ENCODE assay signal across 26 cellular contexts in the genomic region with DNA sequence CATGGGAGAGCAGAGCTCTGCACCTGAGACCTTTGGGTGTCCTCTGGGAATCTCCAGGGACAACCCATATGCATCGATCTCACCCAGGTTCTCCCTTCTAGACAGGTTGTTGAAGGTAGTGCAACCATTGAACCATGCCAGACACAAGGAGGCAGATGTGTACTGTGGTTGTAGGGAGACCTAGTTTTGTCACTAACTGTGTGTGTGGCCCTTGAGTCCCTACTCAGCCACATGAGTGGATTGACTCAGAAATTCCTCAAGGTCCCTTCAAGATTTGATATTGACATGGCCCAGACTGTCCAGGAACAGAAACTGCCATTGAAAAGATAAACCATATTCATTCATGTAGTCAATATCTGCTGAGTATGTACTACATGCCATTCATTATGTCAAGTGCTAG.
"Had no signal": no experiment of that assay in that cellular context is flagged by ENCODE, and none has a peak within 500 bp of the region (broad histone marks: within the 10 kb centered on the region; RNA-seq: fewer than 3 reads in every experiment).

No MANE protein-coding gene starts in this region.

- H3K4me3 Mint-ChIP-seq: activated CD4-positive, alpha-beta T cell treated with anti-CD3 and anti-CD28 coated beads, Interleukin-2, amount 10 ng/mL, durations not matched to agents 24 days and 14 days; activated CD8-positive, alpha-beta T cell treated with anti-CD3 and anti-CD28 coated beads, Interleukin-2, amount 10 ng/mL, durations not matched to agents 7 days and 5 days; activated naive CD4-positive, alpha-beta T cell treated with anti-CD3 and anti-CD28 coated beads, Interleukin-2, amount 50 U/mL, for 24 hours; activated T-cell treated with anti-CD3 and anti-CD28 coated beads, Interleukin-2, amount 50 U/mL, for 24 hours; brain had no signal

- DNase-seq: activated CD4-positive, alpha-beta T cell treated with anti-CD3 and anti-CD28 coated beads, Interleukin-2, amount 10 ng/mL, durations not matched to agents 24 days and 14 days; activated CD4-positive, alpha-beta T cell treated with anti-CD3 and anti-CD28 coated beads, Interleukin-2, amount 50 U/mL, for 4 hours; activated CD8-positive, alpha-beta T cell treated with anti-CD3 and anti-CD28 coated beads, Interleukin-2, amount 10 ng/mL, durations not matched to agents 7 days and 5 days; activated gamma-delta T cell; activated naive CD4-positive, alpha-beta T cell treated with Interleukin-2 at 50 U/mL for 16 hours; activated T-cell treated with anti-CD3 and anti-CD28 coated beads, Interleukin-2, amount 50 U/mL, for 24 hours; adrenal gland; caudate nucleus; cerebellar nuclear complex; Karpas-422; NCI-H1105; NCI-H1417 treated with DMSO at 0.1 percent for 48 hours; NCI-H187 treated with DMSO at 0.1 percent for 48 hours; NCI-H2081; NCI-H2171 treated with DMSO at 0.1 percent for 48 hours; NCI-H2227 treated with DMSO at 0.1 percent for 48 hours; NCI-H446 treated with DMSO at 0.1 percent for 48 hours; NCI-H524; Right ventricle myocardium superior; SW 1271; T-helper 1 cell; T-helper 2 cell; T1000 had no signal

- H3K4me1 Mint-ChIP-seq: activated CD4-positive, alpha-beta T cell treated with anti-CD3 and anti-CD28 coated beads, Interleukin-2, amount 10 ng/mL, durations not matched to agents 24 days and 14 days; activated naive CD4-positive, alpha-beta T cell treated with anti-CD3 and anti-CD28 coated beads, Interleukin-2, amount 50 U/mL, for 24 hours had no signal

- H3K36me3 ChIP-seq: adrenal gland had no signal

- ATAC-seq: activated CD8-positive, alpha-beta T cell treated with anti-CD3 and anti-CD28 coated beads, Interleukin-2, amount 10 ng/mL, durations not matched to agents 7 days and 5 days had no signal

- H3K27ac Mint-ChIP-seq: activated CD4-positive, alpha-beta T cell treated with anti-CD3 and anti-CD28 coated beads, Interleukin-2, amount 10 ng/mL, durations not matched to agents 24 days and 14 days; activated CD8-positive, alpha-beta T cell treated with anti-CD3 and anti-CD28 coated beads, Interleukin-2, amount 10 ng/mL, durations not matched to agents 7 days and 5 days; activated naive CD4-positive, alpha-beta T cell treated with anti-CD3 and anti-CD28 coated beads, Interleukin-2, amount 50 U/mL, for 24 hours; activated T-cell treated with anti-CD3 and anti-CD28 coated beads, Interleukin-2, amount 50 U/mL, for 24 hours; activated T-helper 2 cell treated with anti-CD3 and anti-CD28 coated beads, Interferon-gamma antibody, Interleukin-2, Interleukin-4, amounts not matched to agents 10 μg/mL and 5 μg/mL and 100 μg/mL, durations not matched to agents 14 hours and 24 hours and 36 hours had no signal

- H3K27me3 ChIP-seq: adrenal gland had no signal

- H3K4me3 ChIP-seq: adrenal gland had no signal

- H3K9me3 Mint-ChIP-seq: activated CD4-positive, alpha-beta T cell treated with anti-CD3 and anti-CD28 coated beads, Interleukin-2, amount 10 ng/mL, durations not matched to agents 24 days and 14 days; activated naive CD4-positive, alpha-beta T cell treated with anti-CD3 and anti-CD28 coated beads, Interleukin-2, amount 50 U/mL, for 24 hours; activated T-cell treated with anti-CD3 and anti-CD28 coated beads, Interleukin-2, amount 50 U/mL, for 24 hours; activated T-helper 2 cell treated with anti-CD3 and anti-CD28 coated beads, Interferon-gamma antibody, Interleukin-2, Interleukin-4, amounts not matched to agents 10 μg/mL and 5 μg/mL and 100 μg/mL, durations not matched to agents 14 hours and 24 hours and 36 hours; brain had no signal

- H3K9me3 ChIP-seq: adrenal gland had no signal

- H3K36me3 Mint-ChIP-seq: activated naive CD4-positive, alpha-beta T cell treated with anti-CD3 and anti-CD28 coated beads, Interleukin-2, amount 50 U/mL, for 24 hours; brain had no signal

- H3K27me3 Mint-ChIP-seq: activated CD4-positive, alpha-beta T cell treated with anti-CD3 and anti-CD28 coated beads, Interleukin-2, amount 10 ng/mL, durations not matched to agents 24 days and 14 days had no signal

- H3K27ac ChIP-seq: adrenal gland had no signal
